ENCODE assay signal across 20 cellular contexts in genomic region chr22:23532756-23533155, GRCh38. TPM values are rescaled to one million over a fixed set of nuclear protein-coding genes. Genes with fewer than 3 reads are reported as not detected.
A peak's percentile ranks its signal among the peaks of the same experiment; 100 is the strongest.
DNase-seq lines count a peak whose midpoint lies in the region; ATAC-seq, FAIRE-seq and TF ChIP-seq lines count a peak whose summit lies in the region.
"Had no signal": no experiment of that assay in that cellular context is flagged by ENCODE, and none has a peak within 500 bp of the region (broad histone marks: within the 10 kb centered on the region; RNA-seq: fewer than 3 reads in every experiment).

No MANE protein-coding gene starts in this region.

- no peak overlapping the region for H3K4me3 Mint-ChIP-seq in chondrocyte (ENCODE audit: unreplicated experiment)
- H3K4me3 Mint-ChIP-seq: T-helper 2 cell treated with Interferon-gamma antibody and Interleukin-4, amounts not matched to agents 5 μg/mL and 100 μg/mL, for 36 hours had no signal

- H3K79me2 ChIP-seq in neural cell (replicated peaks; ENCODE audit: insufficient read depth, low read length), result no peaks in the 10 kb centered on the region

- H3K36me3 ChIP-seq in cardiac muscle cell, result no peaks in the 10 kb centered on the region
- H3K36me3 ChIP-seq in neural cell (ENCODE audit: insufficient read depth, low read length), result no peaks in the 10 kb centered on the region
- no peaks in the 10 kb centered on the region for H3K36me3 ChIP-seq in aorta (ENCODE audit: control insufficient read depth in 1 of 2, insufficient read depth in 2 of 2, low read length in 1 of 2)

- H4K20me1 ChIP-seq in neural cell (ENCODE audit: insufficient read depth), result no peaks in the 10 kb centered on the region

- H3K4me2 ChIP-seq in neural cell (ENCODE audit: low read length), result no peak overlapping the region

- peak overlapping the region; percentile 60 for H2AFZ ChIP-seq in neural cell (ENCODE audit: low read depth, low read length)

- no peak for TF ChIP-seq RAD21 in neural cell (conservative IDR thresholded peaks at IDR 0.05)

- TF ChIP-seq CTCF in cardiac muscle cell (IDR thresholded peaks at IDR 0.05; ENCODE audit: low read depth, low read length) (no peak), chondrocyte (IDR thresholded peaks at IDR 0.05) (no peak), neural cell (IDR thresholded peaks at IDR 0.05; ENCODE audit: poor library complexity, severe bottlenecking) (no peak)

- H3K27ac ChIP-seq in cardiac muscle cell (peak overlapping the region; percentile 95), neural cell (ENCODE audit: low read length) (peak overlapping the region; percentile 45), aorta (ENCODE audit: low read depth in 1 of 2, low read length in 2 of 2) (no peak overlapping the region)

- no peaks in the 10 kb centered on the region for H3K9me3 Mint-ChIP-seq in chondrocyte (ENCODE audit: low read depth)
- H3K9me3 Mint-ChIP-seq: naive B cell; T-helper 2 cell treated with Interferon-gamma antibody and Interleukin-4, amounts not matched to agents 5 μg/mL and 100 μg/mL, for 36 hours had no signal

- H3K9ac ChIP-seq in neural cell (ENCODE audit: low read length), result peak overlapping the region; percentile 47

- peaks cover 7% of the 10 kb centered on the region for H3K27me3 Mint-ChIP-seq in chondrocyte (ENCODE audit: low read depth)

- ATAC-seq in Right ventricle myocardium inferior (no peak), aorta (ENCODE audit: low FRiP score) (no peak)

- H3K27ac Mint-ChIP-seq in chondrocyte (ENCODE audit: unreplicated experiment), result no peak overlapping the region
- H3K27ac Mint-ChIP-seq: T-helper 2 cell treated with Interferon-gamma antibody and Interleukin-4, amounts not matched to agents 5 μg/mL and 100 μg/mL, for 36 hours had no signal

- H3K9me3 ChIP-seq in cardiac muscle cell (ENCODE audit: low read depth) (no peaks in the 10 kb centered on the region), neural cell (ENCODE audit: low read length) (no peaks in the 10 kb centered on the region), aorta (ENCODE audit: control insufficient read depth, low read length) (no peaks in the 10 kb centered on the region)

- no peaks in the 10 kb centered on the region for H3K9me2 ChIP-seq in neural cell (ENCODE audit: insufficient read depth, low read length)

- H3K4me3 ChIP-seq in cardiac muscle cell, result no peak overlapping the region
- H3K4me3 ChIP-seq in neural cell (ENCODE audit: low read length), result no peak overlapping the region
- no peak overlapping the region for H3K4me3 ChIP-seq in aorta (ENCODE audit: low read length in 2 of 2)

- H3K4me1 Mint-ChIP-seq in chondrocyte (ENCODE audit: low read depth), result peaks cover under 1% of the 10 kb centered on the region

- H3K27me3 ChIP-seq in cardiac muscle cell (no peaks in the 10 kb centered on the region), neural cell (ENCODE audit: insufficient read depth, low read depth, low read length) (no peaks in the 10 kb centered on the region), aorta (ENCODE audit: control insufficient read depth in 1 of 2, insufficient read depth in 2 of 2, low read length in 1 of 2) (no peaks in the 10 kb centered on the region)

- H3F3A ChIP-seq in neural cell (ENCODE audit: insufficient read depth, low read length, poor library complexity, severe bottlenecking), result no peaks in the 10 kb centered on the region

- no peak for FAIRE-seq in GM19239 (lab: Jason Lieb, UNC)
- FAIRE-seq: HTR-8/SVneo had no signal

- DNase-seq in cardiac muscle cell (ENCODE audit: low read depth in 1 of 2, low spot score in 1 of 2), result no peak
- no peak for DNase-seq in Right ventricle myocardium inferior (ENCODE audit: missing footprints)
- DNase-seq in chondrocyte (ENCODE audit: low spot score), result peak; percentile 55
- DNase-seq in aorta, result peak; percentile 13 to 17
- no peak for DNase-seq in GM19239 (ENCODE audit: insufficient read length, low spot score)
- no peak for DNase-seq in NCI-H187 (lab: John Stamatoyannopoulos, UW)
- DNase-seq in NCI-H1417 treated with DMSO at 0.1 percent for 48 hours (lab: John Stamatoyannopoulos, UW), result no peak
- DNase-seq: DMS79; foreskin melanocyte; naive B cell; NCI-H2029 treated with DMSO at 0.1 percent for 48 hours; SIG-M5; stimulated activated naive CD4-positive, alpha-beta T cell treated with Interleukin-2 at 50 U/mL for 16 hours had no signal

- no peaks in the 10 kb centered on the region for H3K36me3 Mint-ChIP-seq in chondrocyte (ENCODE audit: low read depth)
- H3K36me3 Mint-ChIP-seq: naive B cell had no signal

- H3K4me1 ChIP-seq in cardiac muscle cell (ENCODE audit: low read depth) (peaks cover 45% of the 10 kb centered on the region), aorta (ENCODE audit: control insufficient read depth in 1 of 2, insufficient read depth in 2 of 2, low read length in 2 of 2) (no peaks in the 10 kb centered on the region)

- TF ChIP-seq EP300 in neural cell (conservative IDR thresholded peaks at IDR 0.05; ENCODE audit: poor library complexity, severe bottlenecking), result no peak

- 85 to 89% methylated on average over 5 of the region's 5 CpGs for WGBS in aorta, 2 donors

- intact Hi-C loops in Right ventricle myocardium inferior (cut with DNase I), result loop anchor here (10.0 kb wide), 1 partner anchor 358 kb away; no protein-coding TSS in a partner anchor
- intact Hi-C loops in aorta (cut with DNase I), result loop anchor here in 1 of 2 donors (10.0 kb wide), 2 partner anchors 128 to 358 kb away; no protein-coding TSS in a partner anchor

TF ChIP-seq in neural cell, 6 proteins besides CTCF, POLR2A, EP300 and RAD21:
- TF ChIP-seq POLR2AphosphoS5 (IDR thresholded peaks at IDR 0.05) (no peak), TAF1 (IDR thresholded peaks at IDR 0.05; ENCODE audit: low read depth) (no peak), EZH2 (IDR thresholded peaks at IDR 0.05; ENCODE audit: borderline replicate concordance, insufficient read depth, low read length, poor library complexity, severe bottlenecking) (no peak), SMC3 (conservative IDR thresholded peaks at IDR 0.05; ENCODE audit: poor library complexity) (no peak), REST (IDR thresholded peaks at IDR 0.05; ENCODE audit: borderline replicate concordance) (no peak)

RNA-seq across cellular contexts. Expression of gene IGLL1, which starts 47.3 kb away (rescaled TPM):
- total RNA-seq in cardiac muscle cell (not detected in 2 replicates), Right ventricle myocardium inferior (not detected), chondrocyte (not detected in 3 replicates), aorta (not detected)
- polyA plus RNA-seq in cardiac muscle cell (not detected in 2 replicates), neural cell (not detected in 2 replicates), aorta (not detected)
- polyA minus RNA-seq in neural cell, result not detected in 2 replicates
- total RNA-seq: A673, renal cortical epithelial cell, ureter had no signal
- polyA plus RNA-seq: liver had no signal

Comparison
In these comparisons a context has a peak if more than half of its experiments do, and no peak if none do; other contexts are left out.
1. DNase-seq: peak in chondrocyte (single experiment) and aorta (2 of 2); none in cardiac muscle cell (0 of 2), Right ventricle myocardium inferior (single experiment), GM19239 (single experiment), NCI-H187 (0 of 2) and NCI-H1417 treated with DMSO at 0.1 percent for 48 hours (single experiment).
2. H3K27ac ChIP-seq: peak in cardiac muscle cell (single experiment) and neural cell (single experiment); none in aorta (0 of 2).